2 cellular contexts compared by ENCODE assay signal in genomic region chr17:64628641-64629040, GRCh38.
TF ChIP-seq lines count a peak whose summit lies in the region.

No MANE protein-coding gene starts in this region.

TF ChIP-seq in K562, 482 proteins besides CTCF, POLR2A, EP300 and RAD21 (continued from another document):
- TF ChIP-seq PHF20 (IDR thresholded peaks at IDR 0.05; ENCODE audit: partially characterized antibody) (no peak), EHMT2 (IDR thresholded peaks at IDR 0.05) (no peak), CEBPZ (IDR thresholded peaks at IDR 0.05; ENCODE audit: borderline replicate concordance, low read depth, low read length) (no peak), ZNF316 (IDR thresholded peaks at IDR 0.05) (no peak), PBX2 (CRISPR knock-in tag; IDR thresholded peaks at IDR 0.05; ENCODE audit: low read depth) (no peak), PBX2 (tag; conservative IDR thresholded peaks at IDR 0.05; ENCODE audit: low read depth) (no peak), ZNF449 (CRISPR knock-in tag; IDR thresholded peaks at IDR 0.05) (no peak), MXD1 (CRISPR knock-in tag; IDR thresholded peaks at IDR 0.05; ENCODE audit: borderline replicate concordance, poor library complexity, severe bottlenecking) (no peak), TAF1 (IDR thresholded peaks at IDR 0.05; ENCODE audit: control insufficient read depth, extremely low read depth, insufficient read depth, low read length, severe bottlenecking) (no peak), FOXA3 (CRISPR knock-in tag; conservative IDR thresholded peaks at IDR 0.05 in 1 of 2, IDR thresholded peaks at IDR 0.05 in 1 of 2) (no peak), HDAC6 (IDR thresholded peaks at IDR 0.05; ENCODE audit: low read depth, low read length) (no peak), SAFB (IDR thresholded peaks at IDR 0.05; ENCODE audit: borderline replicate concordance, low read depth, low read length) (no peak), POU5F1 (IDR thresholded peaks at IDR 0.05; ENCODE audit: borderline replicate concordance, low read depth, low read length, partially characterized antibody) (no peak), ZFP30 (CRISPR knock-in tag; IDR thresholded peaks at IDR 0.05; ENCODE audit: borderline replicate concordance) (no peak), MCM5 (IDR thresholded peaks at IDR 0.05; ENCODE audit: low read depth) (no peak)
TF ChIP-seq in K562: peak in this region for 0.

TF ChIP-seq in SK-N-SH treated with all-trans-retinoic acid at 6 μM for 48 hours, 23 proteins besides CTCF, POLR2A, EP300 and RAD21 (continued from another document):
- TF ChIP-seq TSHZ2 (CRISPR knock-in tag; IDR thresholded peaks at IDR 0.05), result no peak
- TF ChIP-seq ZC3H10 (CRISPR knock-in tag; IDR thresholded peaks at IDR 0.05), result no peak
- no peak for TF ChIP-seq ZNF70 (CRISPR knock-in tag; IDR thresholded peaks at IDR 0.05)
- no peak for TF ChIP-seq PATZ1 (CRISPR knock-in tag; IDR thresholded peaks at IDR 0.05; ENCODE audit: borderline replicate concordance)
- TF ChIP-seq OSR1 (CRISPR knock-in tag; IDR thresholded peaks at IDR 0.05), result no peak
- TF ChIP-seq ARNTL (CRISPR knock-in tag; IDR thresholded peaks at IDR 0.05; ENCODE audit: borderline replicate concordance, low read depth), result no peak
- no peak for TF ChIP-seq ZNF8 (CRISPR knock-in tag; IDR thresholded peaks at IDR 0.05)
- TF ChIP-seq CSRNP3 (CRISPR knock-in tag; IDR thresholded peaks at IDR 0.05), result no peak
- TF ChIP-seq TOX (CRISPR knock-in tag; IDR thresholded peaks at IDR 0.05; ENCODE audit: borderline replicate concordance), result no peak
- TF ChIP-seq SNAI2 (CRISPR knock-in tag; IDR thresholded peaks at IDR 0.05), result no peak
- TF ChIP-seq CREB5 (CRISPR knock-in tag; IDR thresholded peaks at IDR 0.05; ENCODE audit: low read depth), result no peak
